ENCODE assay signal across 19 cellular contexts in genomic region chr11:63903884-63904283, GRCh38. TPM values are rescaled to one million over a fixed set of nuclear protein-coding genes. Genes with fewer than 3 reads are reported as not detected.
DNase-seq lines count a peak whose midpoint lies in the region; ATAC-seq and TF ChIP-seq lines count a peak whose summit lies in the region.
"Had no signal": no experiment of that assay in that cellular context is flagged by ENCODE, and none has a peak within 500 bp of the region (broad histone marks: within the 10 kb centered on the region; RNA-seq: fewer than 3 reads in every experiment).

No MANE protein-coding gene starts in this region.

- H4K20me1 ChIP-seq in GM23338 (replicated peaks; ENCODE audit: insufficient read depth): no peaks in the 10 kb centered on the region; the same call in 1 of the 2 replicates

- H3K18ac ChIP-seq in trophoblast cell (ENCODE audit: low read length): no peak overlapping the region

- no peak for TF ChIP-seq CTCF in GM23338 (conservative IDR thresholded peaks at IDR 0.05; ENCODE audit: low read depth in 2 of 2)
- no peak for TF ChIP-seq CTCF in RWPE1 (conservative IDR thresholded peaks at IDR 0.05; ENCODE audit: low read depth)
- TF ChIP-seq CTCF in dorsolateral prefrontal cortex (IDR thresholded peaks at IDR 0.05 in 54 of 56, conservative IDR thresholded peaks at IDR 0.05 in 2 of 56; ENCODE audit: low read depth in 1 of 56, partially characterized antibody in 56 of 56): no peak

- H3K4me2 ChIP-seq in GM23338 (no peak overlapping the region), trophoblast cell (ENCODE audit: low read length) (no peak overlapping the region)
- H3K4me2 ChIP-seq: BLaER1 had no signal

- no peaks in the 10 kb centered on the region for H3K9me3 Mint-ChIP-seq in GM23338
- H3K9me3 Mint-ChIP-seq: CD4-positive, alpha-beta T cell had no signal

- DNase-seq in GM23338 (ENCODE audit: low spot score) (no peak), RWPE1 (ENCODE audit: low spot score) (no peak), dorsolateral prefrontal cortex (no peak), trophoblast cell (no peak), NCI-H748 treated with DMSO at 0.1 percent for 48 hours (lab: John Stamatoyannopoulos, UW) (no peak), MG63 (no peak)
- DNase-seq: Caco-2; CD4-positive, alpha-beta T cell; GOT3; Karpas-422; NCI-H1694; NCI-H2081 treated with DMSO at 0.1 percent for 48 hours; NCI-H2171 treated with DMSO at 0.1 percent for 48 hours; NCI-H524 treated with DMSO at 0.1 percent for 48 hours; OCI-M1 had no signal

- ATAC-seq in GM23338 (no peak), GM21390 (IDR thresholded peaks at IDR 0.05; ENCODE audit: unreplicated experiment) (no peak), HG02938 (IDR thresholded peaks at IDR 0.05; ENCODE audit: unreplicated experiment) (no peak)
- ATAC-seq: Right ventricle myocardium inferior had no signal

- H3K79me2 ChIP-seq in GM23338 (replicated peaks; ENCODE audit: insufficient read depth): no peaks in the 10 kb centered on the region
- H3K79me2 ChIP-seq in trophoblast cell (ENCODE audit: control insufficient read depth, insufficient read depth, low read length, poor library complexity): no peaks in the 10 kb centered on the region

- peaks cover 15% of the 10 kb centered on the region for H3K27me3 Mint-ChIP-seq in GM23338 (ENCODE audit: insufficient read depth, low read depth, poor library complexity)
- H3K27me3 Mint-ChIP-seq: CD4-positive, alpha-beta T cell had no signal

- no peak overlapping the region for H4K8ac ChIP-seq in trophoblast cell (ENCODE audit: low read depth, low read length)

- H2AFZ ChIP-seq in GM23338 (no peak overlapping the region), trophoblast cell (ENCODE audit: insufficient read depth, low read length, poor library complexity) (no peak overlapping the region)

- peaks cover 31% of the 10 kb centered on the region for H3K4me1 ChIP-seq in GM23338 (ENCODE audit: insufficient read depth)
- H3K4me1 ChIP-seq in trophoblast cell (ENCODE audit: control insufficient read depth in 1 of 2, insufficient read depth in 2 of 2, low read length in 2 of 2): peaks cover 5 to 7% of the 10 kb centered on the region in 2 experiments

- H3K36me3 ChIP-seq in GM23338 (ENCODE audit: insufficient read depth): peaks cover 8% of the 10 kb centered on the region; the same call in 1 of the 2 replicates
- peaks cover 88 to 89% of the 10 kb centered on the region in 2 experiments for H3K36me3 ChIP-seq in trophoblast cell (ENCODE audit: control insufficient read depth in 1 of 2, insufficient read depth in 2 of 2, low read length in 2 of 2)
- peaks cover 32% of the 10 kb centered on the region for H3K36me3 ChIP-seq in MG63

- H2BK5ac ChIP-seq in trophoblast cell (ENCODE audit: low read depth, low read length, poor library complexity): no peak overlapping the region

- H4K91ac ChIP-seq in trophoblast cell (ENCODE audit: low read depth, low read length): no peak overlapping the region

- H3K23ac ChIP-seq in trophoblast cell (ENCODE audit: low read length): no peak overlapping the region

- POLR2A ChIA-PET in RWPE1 (lab: Yijun Ruan, JAX; ENCODE audit: low non-redundant PET): no interaction called here

- H3K14ac ChIP-seq in trophoblast cell (ENCODE audit: low read length): no peak overlapping the region

- no peak overlapping the region for H3K4ac ChIP-seq in trophoblast cell (ENCODE audit: low read depth, low read length)

- H3K4me3 ChIP-seq in GM23338 (no peak overlapping the region), dorsolateral prefrontal cortex (no peak overlapping the region), trophoblast cell (ENCODE audit: low read depth, low read length) (no peak overlapping the region), MG63 (no peak overlapping the region)
- H3K4me3 ChIP-seq: BLaER1 had no signal

- no peak overlapping the region for H2AK5ac ChIP-seq in trophoblast cell (ENCODE audit: low read length)

- H3K79me1 ChIP-seq in trophoblast cell (ENCODE audit: low read length): no peaks in the 10 kb centered on the region

- intact Hi-C loops in dorsolateral prefrontal cortex (cut with DNase I): no loop called here

- H3K9me2 ChIP-seq in GM23338 (ENCODE audit: insufficient read depth): no peaks in the 10 kb centered on the region

- no peak overlapping the region for H3K9ac ChIP-seq in trophoblast cell (ENCODE audit: low read length)
- H3K9ac ChIP-seq: BLaER1 had no signal

- peaks cover 64% of the 10 kb centered on the region for H3K36me3 Mint-ChIP-seq in GM23338 (ENCODE audit: low read depth)

- no peak overlapping the region for H4K12ac ChIP-seq in trophoblast cell (ENCODE audit: low read depth, low read length)

- H3K27ac Mint-ChIP-seq in GM23338: peak overlapping the region; percentile 32; the same call in 1 of the 2 replicates
- H3K27ac Mint-ChIP-seq: CD4-positive, alpha-beta T cell had no signal

- CTCF ChIA-PET in RWPE1 (lab: Yijun Ruan, JAX): no interaction called here

- no peak overlapping the region for H3K4me3 Mint-ChIP-seq in GM23338
- H3K4me3 Mint-ChIP-seq: CD4-positive, alpha-beta T cell had no signal

- no CpG with 5 or more reads among the region's 14 CpGs for WGBS in trophoblast cell (ENCODE audit: extremely low coverage, insufficient coverage, insufficient read length)

- peaks cover 40% of the 10 kb centered on the region for H3K4me1 Mint-ChIP-seq in GM23338

- H2BK120ac ChIP-seq in trophoblast cell (ENCODE audit: insufficient read depth, low read length, poor library complexity): no peak overlapping the region

- H3K27ac ChIP-seq in GM23338 (ENCODE audit: low read depth) (no peak overlapping the region), RWPE1 (peak overlapping the region; percentile 33; the same call in 1 of the 2 replicates), dorsolateral prefrontal cortex (peak overlapping the region in 47 of 59 donors; percentile 4 to 97 (median 86)), trophoblast cell (ENCODE audit: low read depth, low read length) (peak overlapping the region; percentile 31)
- H3K27ac ChIP-seq: BLaER1 had no signal

- H3K27me3 ChIP-seq in GM23338 (ENCODE audit: insufficient read depth): no peaks in the 10 kb centered on the region
- H3K27me3 ChIP-seq in dorsolateral prefrontal cortex: no peaks in the 10 kb centered on the region
- no peaks in the 10 kb centered on the region for H3K27me3 ChIP-seq in trophoblast cell (ENCODE audit: insufficient read depth, low read length)
- H3K27me3 ChIP-seq in MG63: no peaks in the 10 kb centered on the region
- H3K27me3 ChIP-seq: BLaER1 had no signal

- peaks cover 1% of the 10 kb centered on the region for H3K9me3 ChIP-seq in trophoblast cell (ENCODE audit: insufficient read depth, low read depth, low read length)
- no peaks in the 10 kb centered on the region for H3K9me3 ChIP-seq in MG63
- H3K9me3 ChIP-seq: BLaER1, Caco-2 had no signal

- peaks cover 28% of the 10 kb centered on the region; the same call in 1 of the 2 replicates for H3F3A ChIP-seq in GM23338 (replicated peaks; ENCODE audit: low read depth)

- no peak overlapping the region for H2BK12ac ChIP-seq in trophoblast cell (ENCODE audit: low read length)

TF ChIP-seq in GM23338, 12 proteins besides CTCF, POLR2A, EP300 and RAD21:
- TF ChIP-seq JUNB (IDR thresholded peaks at IDR 0.05; ENCODE audit: unreplicated experiment): no peak
- TF ChIP-seq STAT1 (IDR thresholded peaks at IDR 0.05; ENCODE audit: unreplicated experiment): no peak
- no peak for TF ChIP-seq EZH2 (IDR thresholded peaks at IDR 0.05; ENCODE audit: low read depth, unreplicated experiment)
- TF ChIP-seq ZNF114 (CRISPR knock-in tag; IDR thresholded peaks at IDR 0.05): no peak
- no peak for TF ChIP-seq POLR2AphosphoS5 (IDR thresholded peaks at IDR 0.05; ENCODE audit: low read depth)
- no peak for TF ChIP-seq NANOG (IDR thresholded peaks at IDR 0.05; ENCODE audit: borderline replicate concordance)
- TF ChIP-seq, protein P1, sequence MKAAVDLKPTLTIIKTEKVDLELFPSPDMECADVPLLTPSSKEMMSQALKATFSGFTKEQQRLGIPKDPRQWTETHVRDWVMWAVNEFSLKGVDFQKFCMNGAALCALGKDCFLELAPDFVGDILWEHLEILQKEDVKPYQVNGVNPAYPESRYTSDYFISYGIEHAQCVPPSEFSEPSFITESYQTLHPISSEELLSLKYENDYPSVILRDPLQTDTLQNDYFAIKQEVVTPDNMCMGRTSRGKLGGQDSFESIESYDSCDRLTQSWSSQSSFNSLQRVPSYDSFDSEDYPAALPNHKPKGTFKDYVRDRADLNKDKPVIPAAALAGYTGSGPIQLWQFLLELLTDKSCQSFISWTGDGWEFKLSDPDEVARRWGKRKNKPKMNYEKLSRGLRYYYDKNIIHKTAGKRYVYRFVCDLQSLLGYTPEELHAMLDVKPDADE (IDR thresholded peaks at IDR 0.05): no peak
- no peak for TF ChIP-seq ZNF331 (CRISPR knock-in tag; IDR thresholded peaks at IDR 0.05; ENCODE audit: low read depth)

RNA-seq across cellular contexts. Expression of gene RCOR2, which starts 13.1 kb away (rescaled TPM):
- 60.1 and 66.9 TPM in 2 replicates for total RNA-seq in GM23338 (2014; rRNA removed; shearing (Covaris generic))
- polyA plus RNA-seq in GM23338 (2016; fragmentation: Nextera tagmentation; extraction: Ambion mirVana): 4.7 and 5.5 TPM in 2 replicates
- total RNA-seq in dorsolateral prefrontal cortex: 10 to 100 TPM in 73 of 120 experiments, 1 to 10 TPM in 47; 4.7 to 20.2 (median 10.9) TPM
- polyA plus RNA-seq in trophoblast cell (2013): 11.6 and 13.0 TPM in 2 replicates
- 0.03 TPM in 1 of 2 replicates, not detected in the other for total RNA-seq in MG63 (2014; rRNA removed; shearing (Covaris generic); ENCODE audit: low replicate concordance)
- total RNA-seq: CD4-positive, alpha-beta T cell had no signal

RNA-seq across cellular contexts. Expression of gene NAA40, which starts 34.9 kb away (rescaled TPM):
- total RNA-seq in GM23338 (2014; rRNA removed; shearing (Covaris generic)): 24.6 and 26.8 TPM in 2 replicates
- 10.1 and 12.1 TPM in 2 replicates for polyA plus RNA-seq in GM23338 (2016; fragmentation: Nextera tagmentation; extraction: Ambion mirVana)
- 10 to 100 TPM; 18.7 to 46.0 (median 26.4) TPM for total RNA-seq in dorsolateral prefrontal cortex
- polyA plus RNA-seq in trophoblast cell (2013): 12.0 and 12.4 TPM in 2 replicates
- total RNA-seq in MG63 (2014; rRNA removed; shearing (Covaris generic); ENCODE audit: low replicate concordance): 13.2 and 29.6 TPM in 2 replicates
